In genomic region chr6:76594109-76594508, GRCh38 we compare ENCODE assay signal across 23 cellular contexts.
DNase-seq lines count a peak whose midpoint lies in the region; ATAC-seq, FAIRE-seq and TF ChIP-seq lines count a peak whose summit lies in the region.
"Had no signal": no experiment of that assay in that cellular context is flagged by ENCODE, and none has a peak within 500 bp of the region (broad histone marks: within the 10 kb centered on the region; RNA-seq: fewer than 3 reads in every experiment).

No MANE protein-coding gene starts in this region.

- TF ChIP-seq CTCF in bronchial epithelial cell (IDR thresholded peaks at IDR 0.05; ENCODE audit: insufficient read depth, low read length, severe bottlenecking) (no peak), H1 (IDR thresholded peaks at IDR 0.05; ENCODE audit: control extremely low read depth in 1 of 3, insufficient read depth in 1 of 3, low read depth in 1 of 3, low read length in 3 of 3) (no peak), upper lobe of right lung (IDR thresholded peaks at IDR 0.05) (no peak), esophagus muscularis mucosa (IDR thresholded peaks at IDR 0.05) (no peak), brain microvascular endothelial cell (IDR thresholded peaks at IDR 0.05; ENCODE audit: low read depth, low read length, missing control alignments) (no peak)

- H3K14ac ChIP-seq in H1 (ENCODE audit: insufficient read length): no peak overlapping the region

- TF ChIP-seq RAD21 in H1 (IDR thresholded peaks at IDR 0.05 in 1 of 2, conservative IDR thresholded peaks at IDR 0.05 in 1 of 2; ENCODE audit: low read depth in 2 of 2, low read length in 2 of 2): no peak

- H3K4me1 ChIP-seq in H1 (replicated peaks in 1 of 4; ENCODE audit: control insufficient read depth in 3 of 4, insufficient read depth in 4 of 4, low read length in 3 of 4) (no peaks in the 10 kb centered on the region), upper lobe of right lung (no peaks in the 10 kb centered on the region), esophagus muscularis mucosa (no peaks in the 10 kb centered on the region)
- H3K4me1 ChIP-seq: A549, Caco-2 had no signal

- H2BK5ac ChIP-seq in H1 (ENCODE audit: low read depth, low read length): no peak overlapping the region

- H2BK12ac ChIP-seq in H1 (ENCODE audit: low read depth, low read length): no peak overlapping the region

- H3K56ac ChIP-seq in H1 (replicated peaks; ENCODE audit: insufficient read length, low read depth, low read length): no peak overlapping the region

- no peak overlapping the region for H2BK20ac ChIP-seq in H1 (ENCODE audit: low read length)

- no peak overlapping the region for H2AFZ ChIP-seq in H1 (ENCODE audit: low read length)

- TF ChIP-seq EP300 in H1 (IDR thresholded peaks at IDR 0.05; ENCODE audit: borderline replicate concordance in 1 of 2, low read depth in 2 of 2, low read length in 2 of 2) (no peak), esophagus muscularis mucosa (IDR thresholded peaks at IDR 0.05) (no peak)

- no peak overlapping the region for H3K4me2 ChIP-seq in H1 (ENCODE audit: insufficient read depth in 1 of 2, low read depth in 2 of 2, low read length in 2 of 2)
- H3K4me2 ChIP-seq: A549 had no signal

- no peaks in the 10 kb centered on the region for H3K79me1 ChIP-seq in H1 (ENCODE audit: low read depth, low read length)

- H3K23ac ChIP-seq in H1 (ENCODE audit: insufficient read length): no peak overlapping the region

- no peaks in the 10 kb centered on the region for H3K23me2 ChIP-seq in H1 (ENCODE audit: low read depth, low read length)

- intact Hi-C loops in upper lobe of right lung (cut with DNase I): no loop called here
- intact Hi-C loops in esophagus muscularis mucosa (cut with DNase I): no loop called here

- POLR2A ChIA-PET in H1 (lab: Charles Lee; ENCODE audit: partially characterized antibody): interaction anchor here (0.9 to 1.9 kb wide), 3 partner anchors 9 to 33 kb away, joined by 3 to 6 read pairs (median 3); no protein-coding TSS in a partner anchor

- TF ChIP-seq POLR2A in H1 (IDR thresholded peaks at IDR 0.05; ENCODE audit: control extremely low read depth in 1 of 2, low read depth in 2 of 2, low read length in 2 of 2): no peak
- no peak for TF ChIP-seq POLR2A in esophagus muscularis mucosa (IDR thresholded peaks at IDR 0.05; ENCODE audit: low read depth)

- peaks cover 0 to 3% of the 10 kb centered on the region in 2 experiments; a peak in 3 of 4 replicates for H3K79me2 ChIP-seq in H1 (ENCODE audit: control insufficient read depth in 1 of 2, insufficient read depth in 2 of 2, low read length in 2 of 2)

- H3K9me3 ChIP-seq in H1 (ENCODE audit: insufficient read depth in 2 of 2, low read depth in 1 of 2, low read length in 1 of 2) (peaks cover 36 to 41% of the 10 kb centered on the region in 2 experiments), upper lobe of right lung (no peaks in the 10 kb centered on the region), esophagus muscularis mucosa (no peaks in the 10 kb centered on the region)
- H3K9me3 ChIP-seq: A549, Caco-2 had no signal

- H3K36me3 ChIP-seq in bronchial epithelial cell (ENCODE audit: control insufficient read depth, insufficient read depth, low read length) (no peaks in the 10 kb centered on the region), H1 (ENCODE audit: control insufficient read depth in 2 of 4, insufficient read depth in 4 of 4, low read length in 3 of 4) (peaks cover 0 to 39% (median 19%) of the 10 kb centered on the region in 4 experiments; a peak in 4 of 8 replicates), upper lobe of right lung (no peaks in the 10 kb centered on the region), esophagus muscularis mucosa (no peaks in the 10 kb centered on the region), brain microvascular endothelial cell (replicated peaks) (no peaks in the 10 kb centered on the region)

- WGBS in H1 (ENCODE audit: extremely low coverage in 1 of 2, insufficient coverage in 1 of 2, insufficient read length in 1 of 2, insufficient replicate concordance in 2 of 2, low coverage in 1 of 2, low lambda C conversion rate in 2 of 2, missing lambda C conversion rate in 1 of 2), 2 experiments: 91% methylated on average over 3 of the region's 3 CpGs; no CpG with 5 or more reads in 1 of the 2 experiments
- WGBS in esophagus muscularis mucosa: 100% methylated on average over 1 of the region's 3 CpGs

- H3K9ac ChIP-seq in H1 (replicated peaks in 1 of 4; ENCODE audit: extremely low read depth in 1 of 4, low read depth in 3 of 4, low read length in 3 of 4): no peak overlapping the region

- H3K18ac ChIP-seq in H1 (ENCODE audit: extremely low read depth, low read length): no peak overlapping the region

- H2BK120ac ChIP-seq in H1 (replicated peaks; ENCODE audit: low read depth, low read length): no peak overlapping the region

- DNase-seq in activated effector memory CD4-positive, alpha-beta T cell treated with anti-CD3 and anti-CD28 coated beads, Interleukin-2, amount 50 U/mL, for 16 hours: peak; percentile 55
- no peak for DNase-seq in activated effector memory CD4-positive, alpha-beta T cell treated with Interleukin-2 at 50 U/mL for 16 hours
- DNase-seq in bronchial epithelial cell (ENCODE audit: low read depth): no peak
- DNase-seq in H1 (ENCODE audit: low read depth in 1 of 2, low spot score in 2 of 2): no peak
- DNase-seq in upper lobe of right lung: peak; percentile 26
- DNase-seq in esophagus muscularis mucosa (ENCODE audit: extremely low spot score): no peak
- no peak for DNase-seq in brain microvascular endothelial cell
- DNase-seq: AML-193; Calu3; CD4-positive, alpha-beta T cell; CD8-positive, alpha-beta T cell; DND-41; EL; GDM1 had no signal

- ATAC-seq in upper lobe of right lung (no peak), HG02885 (IDR thresholded peaks at IDR 0.05; ENCODE audit: poor library complexity, unreplicated experiment) (no peak)
- ATAC-seq: A549; CD8-positive, alpha-beta T cell; GM12878 had no signal

- H4K5ac ChIP-seq in H1 (ENCODE audit: insufficient read length, low read depth, low read length): no peak overlapping the region

- no peak overlapping the region for H3K4ac ChIP-seq in H1 (replicated peaks; ENCODE audit: insufficient read length, low read depth, low read length)

- no peak overlapping the region for H4K8ac ChIP-seq in H1 (ENCODE audit: extremely low read depth, insufficient read depth, low read length)

- in situ Hi-C loops in brain microvascular endothelial cell (cut with HindIII; ENCODE audit: low pct_ligation_motif_present, low sequenced_read_pairs): no loop called here

- H3K27ac ChIP-seq in H1 (ENCODE audit: low read depth, low read length) (no peak overlapping the region), upper lobe of right lung (no peak overlapping the region), esophagus muscularis mucosa (replicated peaks in 1 of 4) (no peak overlapping the region), brain microvascular endothelial cell (no peak overlapping the region)
- H3K27ac ChIP-seq: 22Rv1, A549, C4-2B had no signal

- H2BK15ac ChIP-seq in H1 (ENCODE audit: low read length): no peak overlapping the region

- CTCF ChIA-PET in H1 (lab: Charles Lee; ENCODE audit: partially characterized antibody): interaction anchor here (0.9 to 1.0 kb wide), 2 partner anchors 13 to 701 kb away, joined by 3 read pairs; no protein-coding TSS in a partner anchor

- no peaks in the 10 kb centered on the region for H3K27me3 ChIP-seq in bronchial epithelial cell (ENCODE audit: control insufficient read depth, insufficient read depth, low read length)
- H3K27me3 ChIP-seq in H1 (replicated peaks in 1 of 4; ENCODE audit: control insufficient read depth in 3 of 4, extremely low read depth in 1 of 4, insufficient read depth in 3 of 4, low read length in 3 of 4): no peaks in the 10 kb centered on the region
- no peaks in the 10 kb centered on the region for H3K27me3 ChIP-seq in upper lobe of right lung
- no peaks in the 10 kb centered on the region for H3K27me3 ChIP-seq in esophagus muscularis mucosa
- H3K27me3 ChIP-seq in brain microvascular endothelial cell (replicated peaks): no peaks in the 10 kb centered on the region

- no peaks in the 10 kb centered on the region for H4K20me1 ChIP-seq in H1 (replicated peaks in 1 of 2; ENCODE audit: control insufficient read depth in 1 of 2, insufficient read depth in 2 of 2, low read length in 2 of 2)

- no peak overlapping the region for H3K4me3 ChIP-seq in bronchial epithelial cell (ENCODE audit: low read depth, low read length)
- no peak overlapping the region for H3K4me3 ChIP-seq in H1 (ENCODE audit: extremely low read depth in 1 of 4, insufficient read depth in 2 of 4, low read depth in 3 of 4, low read length in 4 of 4)
- H3K4me3 ChIP-seq in upper lobe of right lung: no peak overlapping the region
- H3K4me3 ChIP-seq in esophagus muscularis mucosa: no peak overlapping the region
- H3K4me3 ChIP-seq in brain microvascular endothelial cell (ENCODE audit: low read depth, low read length): no peak overlapping the region
- H3K4me3 ChIP-seq: A549, GM12878 had no signal

- FAIRE-seq in bronchial epithelial cell (lab: Jason Lieb, UNC) (peak; percentile 23), H1 (lab: Jason Lieb, UNC) (no peak)
- FAIRE-seq: A549, D721Med, GM12878, GM12892, GM18507 had no signal

- H2AK5ac ChIP-seq in H1 (ENCODE audit: low read depth, low read length): no peak overlapping the region

- no peak overlapping the region for H4K91ac ChIP-seq in H1 (replicated peaks; ENCODE audit: insufficient read length, low read length)

TF ChIP-seq in H1, 55 proteins besides CTCF, POLR2A, EP300 and RAD21:
- TF ChIP-seq JUN (IDR thresholded peaks at IDR 0.05; ENCODE audit: low read depth, low read length): no peak
- TF ChIP-seq, protein P1, sequence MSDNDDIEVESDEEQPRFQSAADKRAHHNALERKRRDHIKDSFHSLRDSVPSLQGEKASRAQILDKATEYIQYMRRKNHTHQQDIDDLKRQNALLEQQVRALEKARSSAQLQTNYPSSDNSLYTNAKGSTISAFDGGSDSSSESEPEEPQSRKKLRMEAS (IDR thresholded peaks at IDR 0.05): peak; percentile 39; the same call in 1 of the 2 replicates

Comparison
In these comparisons a context has a peak if more than half of its experiments do, and no peak if none do; other contexts are left out.
1. DNase-seq: peak in activated effector memory CD4-positive, alpha-beta T cell treated with anti-CD3 and anti-CD28 coated beads, Interleukin-2, amount 50 U/mL, for 16 hours (single experiment) and upper lobe of right lung (single experiment); none in activated effector memory CD4-positive, alpha-beta T cell treated with Interleukin-2 at 50 U/mL for 16 hours (single experiment), bronchial epithelial cell (single experiment), H1 (0 of 2), esophagus muscularis mucosa (single experiment) and brain microvascular endothelial cell (single experiment).